Comparison of ENCODE assay signal across 2 cellular contexts in the genomic region with DNA sequence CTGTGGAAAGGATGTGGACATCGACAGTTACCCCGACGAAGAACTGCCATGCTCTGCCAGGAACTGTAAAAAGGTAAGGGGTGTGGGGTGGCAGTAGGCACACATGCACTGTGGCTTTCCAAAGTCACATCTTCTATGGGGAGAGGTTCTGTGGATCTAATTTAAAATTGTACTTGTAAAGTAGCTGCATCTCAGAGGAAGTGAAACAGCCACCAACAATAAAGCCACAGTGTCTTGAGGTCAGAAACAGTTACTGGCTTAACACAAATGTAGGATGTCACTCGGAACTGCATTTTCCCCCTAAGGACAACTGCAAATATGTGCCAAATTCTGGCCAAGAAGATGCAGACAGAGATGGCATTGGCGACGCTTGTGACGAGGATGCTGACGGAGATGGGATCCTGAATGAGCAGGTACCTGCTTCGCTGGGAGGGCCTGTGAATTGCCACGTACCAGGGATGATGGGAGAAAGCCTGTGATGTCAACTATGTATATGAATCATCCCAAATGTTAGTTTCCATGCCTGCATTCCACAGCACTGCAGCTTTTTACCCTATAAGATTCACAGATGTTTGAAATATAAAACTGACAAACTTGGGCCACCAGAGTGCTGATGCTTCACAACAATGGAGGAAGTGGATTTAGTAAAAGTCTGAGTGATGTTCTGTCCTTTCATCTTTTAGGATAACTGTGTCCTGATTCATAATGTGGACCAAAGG.
TF ChIP-seq lines count a peak whose summit lies in the region.

No MANE protein-coding gene starts in this region.

TF ChIP-seq in GM12878, 131 proteins besides CTCF, POLR2A, EP300 and RAD21:
- TF ChIP-seq, protein P1, sequence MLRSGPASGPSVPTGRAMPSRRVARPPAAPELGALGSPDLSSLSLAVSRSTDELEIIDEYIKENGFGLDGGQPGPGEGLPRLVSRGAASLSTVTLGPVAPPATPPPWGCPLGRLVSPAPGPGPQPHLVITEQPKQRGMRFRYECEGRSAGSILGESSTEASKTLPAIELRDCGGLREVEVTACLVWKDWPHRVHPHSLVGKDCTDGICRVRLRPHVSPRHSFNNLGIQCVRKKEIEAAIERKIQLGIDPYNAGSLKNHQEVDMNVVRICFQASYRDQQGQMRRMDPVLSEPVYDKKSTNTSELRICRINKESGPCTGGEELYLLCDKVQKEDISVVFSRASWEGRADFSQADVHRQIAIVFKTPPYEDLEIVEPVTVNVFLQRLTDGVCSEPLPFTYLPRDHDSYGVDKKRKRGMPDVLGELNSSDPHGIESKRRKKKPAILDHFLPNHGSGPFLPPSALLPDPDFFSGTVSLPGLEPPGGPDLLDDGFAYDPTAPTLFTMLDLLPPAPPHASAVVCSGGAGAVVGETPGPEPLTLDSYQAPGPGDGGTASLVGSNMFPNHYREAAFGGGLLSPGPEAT (IDR thresholded peaks at IDR 0.05; ENCODE audit: low read depth): peak; percentile 41; the same call in 1 of the 2 replicates
- TF ChIP-seq DPF2 (IDR thresholded peaks at IDR 0.05): peak; percentile 67; the same call in 1 of the 2 replicates
- TF ChIP-seq IRF4 (IDR thresholded peaks at IDR 0.05; ENCODE audit: low read depth, low read length): 0 out of 2 replicates have a peak, but pooled peaks have one; percentile 44
- peak; percentile 47 for TF ChIP-seq ATF7 (IDR thresholded peaks at IDR 0.05; ENCODE audit: low read depth)
- TF ChIP-seq CREM (IDR thresholded peaks at IDR 0.05; ENCODE audit: low read depth): 0 out of 2 replicates have a peak, but pooled peaks have one; percentile 13
- TF ChIP-seq NR2F1 (conservative IDR thresholded peaks at IDR 0.05): peak; percentile 34; the same call in 1 of the 2 replicates
- no peak for TF ChIP-seq RFX5 (IDR thresholded peaks at IDR 0.05; ENCODE audit: low read depth, low read length)
- TF ChIP-seq, protein P2, sequence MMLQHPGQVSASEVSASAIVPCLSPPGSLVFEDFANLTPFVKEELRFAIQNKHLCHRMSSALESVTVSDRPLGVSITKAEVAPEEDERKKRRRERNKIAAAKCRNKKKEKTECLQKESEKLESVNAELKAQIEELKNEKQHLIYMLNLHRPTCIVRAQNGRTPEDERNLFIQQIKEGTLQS (IDR thresholded peaks at IDR 0.05; ENCODE audit: borderline replicate concordance, extremely low read depth, low read depth, low read length): no peak
- TF ChIP-seq SIN3A (IDR thresholded peaks at IDR 0.05; ENCODE audit: low read depth, low read length): no peak
- peak in 1 of 2 experiments; percentile 69; a peak in 1 of 4 replicates for TF ChIP-seq ETV6 (conservative IDR thresholded peaks at IDR 0.05 in 1 of 2, IDR thresholded peaks at IDR 0.05 in 1 of 2; ENCODE audit: borderline replicate concordance in 1 of 2, low read depth in 1 of 2)
- TF ChIP-seq JUNB (IDR thresholded peaks at IDR 0.05): peak; percentile 21; the same call in 1 of the 2 replicates
- no peak for TF ChIP-seq CBFB (IDR thresholded peaks at IDR 0.05; ENCODE audit: low read depth)
- peak; percentile 40; the same call in 1 of the 2 replicates for TF ChIP-seq NBN (IDR thresholded peaks at IDR 0.05)
- TF ChIP-seq MTA2 (IDR thresholded peaks at IDR 0.05; ENCODE audit: low read depth): peak; percentile 73
- no peak for TF ChIP-seq MXI1 (IDR thresholded peaks at IDR 0.05; ENCODE audit: low read depth, low read length)
- TF ChIP-seq SPI1 (IDR thresholded peaks at IDR 0.05; ENCODE audit: borderline replicate concordance, insufficient read depth, low read depth, low read length): peak; percentile 95
- TF ChIP-seq BHLHE40 (IDR thresholded peaks at IDR 0.05; ENCODE audit: borderline replicate concordance in 1 of 2, low read depth in 2 of 2, low read length in 1 of 2): peak; percentile 8 to 54; a peak in 1 of 4 replicates
- TF ChIP-seq, protein P3, sequence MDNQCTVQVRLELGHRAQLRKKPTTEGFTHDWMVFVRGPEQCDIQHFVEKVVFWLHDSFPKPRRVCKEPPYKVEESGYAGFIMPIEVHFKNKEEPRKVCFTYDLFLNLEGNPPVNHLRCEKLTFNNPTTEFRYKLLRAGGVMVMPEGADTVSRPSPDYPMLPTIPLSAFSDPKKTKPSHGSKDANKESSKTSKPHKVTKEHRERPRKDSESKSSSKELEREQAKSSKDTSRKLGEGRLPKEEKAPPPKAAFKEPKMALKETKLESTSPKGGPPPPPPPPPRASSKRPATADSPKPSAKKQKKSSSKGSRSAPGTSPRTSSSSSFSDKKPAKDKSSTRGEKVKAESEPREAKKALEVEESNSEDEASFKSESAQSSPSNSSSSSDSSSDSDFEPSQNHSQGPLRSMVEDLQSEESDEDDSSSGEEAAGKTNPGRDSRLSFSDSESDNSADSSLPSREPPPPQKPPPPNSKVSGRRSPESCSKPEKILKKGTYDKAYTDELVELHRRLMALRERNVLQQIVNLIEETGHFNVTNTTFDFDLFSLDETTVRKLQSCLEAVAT (IDR thresholded peaks at IDR 0.05): 0 out of 2 replicates have a peak, but pooled peaks have one; percentile 22
- peak; percentile 86 for TF ChIP-seq IKZF1 (conservative IDR thresholded peaks at IDR 0.05)
- TF ChIP-seq RUNX3 (IDR thresholded peaks at IDR 0.05; ENCODE audit: low read length): peak; percentile 88
- TF ChIP-seq BCL11A (IDR thresholded peaks at IDR 0.05; ENCODE audit: low read depth, low read length): peak; percentile 34; the same call in 1 of the 2 replicates
- TF ChIP-seq IKZF2 (IDR thresholded peaks at IDR 0.05): peak; percentile 63 to 78; a peak in 3 of 4 replicates

TF ChIP-seq in HepG2, 621 proteins besides CTCF, POLR2A, EP300 and RAD21:
- TF ChIP-seq ZNF441 (CRISPR knock-in tag; IDR thresholded peaks at IDR 0.05; ENCODE audit: borderline replicate concordance) (no peak), ZFP36 (IDR thresholded peaks at IDR 0.05; ENCODE audit: borderline replicate concordance, low read depth, low read length, partially characterized antibody) (no peak), ATF7 (IDR thresholded peaks at IDR 0.05) (no peak), ATF7 (CRISPR knock-in tag; IDR thresholded peaks at IDR 0.05) (no peak), EEA1 (CRISPR knock-in tag; IDR thresholded peaks at IDR 0.05; ENCODE audit: borderline replicate concordance) (no peak), ATAD3A (CRISPR knock-in tag; IDR thresholded peaks at IDR 0.05) (no peak), MEF2D (CRISPR knock-in tag; IDR thresholded peaks at IDR 0.05) (no peak), ZNF782 (CRISPR knock-in tag; IDR thresholded peaks at IDR 0.05; ENCODE audit: borderline replicate concordance) (no peak), ZBTB7B (CRISPR knock-in tag; IDR thresholded peaks at IDR 0.05) (no peak), ZNF672 (CRISPR knock-in tag; IDR thresholded peaks at IDR 0.05) (no peak), MBNL3 (CRISPR knock-in tag; conservative IDR thresholded peaks at IDR 0.05) (no peak), NR1H2 (CRISPR knock-in tag; IDR thresholded peaks at IDR 0.05; ENCODE audit: borderline replicate concordance, low read depth) (no peak), MTF2 (CRISPR knock-in tag; IDR thresholded peaks at IDR 0.05; ENCODE audit: borderline replicate concordance) (no peak), JUND (CRISPR knock-in tag; IDR thresholded peaks at IDR 0.05) (no peak), GTF3A (CRISPR knock-in tag; conservative IDR thresholded peaks at IDR 0.05) (no peak), IKZF1 (IDR thresholded peaks at IDR 0.05) (no peak)
- TF ChIP-seq, protein P4, sequence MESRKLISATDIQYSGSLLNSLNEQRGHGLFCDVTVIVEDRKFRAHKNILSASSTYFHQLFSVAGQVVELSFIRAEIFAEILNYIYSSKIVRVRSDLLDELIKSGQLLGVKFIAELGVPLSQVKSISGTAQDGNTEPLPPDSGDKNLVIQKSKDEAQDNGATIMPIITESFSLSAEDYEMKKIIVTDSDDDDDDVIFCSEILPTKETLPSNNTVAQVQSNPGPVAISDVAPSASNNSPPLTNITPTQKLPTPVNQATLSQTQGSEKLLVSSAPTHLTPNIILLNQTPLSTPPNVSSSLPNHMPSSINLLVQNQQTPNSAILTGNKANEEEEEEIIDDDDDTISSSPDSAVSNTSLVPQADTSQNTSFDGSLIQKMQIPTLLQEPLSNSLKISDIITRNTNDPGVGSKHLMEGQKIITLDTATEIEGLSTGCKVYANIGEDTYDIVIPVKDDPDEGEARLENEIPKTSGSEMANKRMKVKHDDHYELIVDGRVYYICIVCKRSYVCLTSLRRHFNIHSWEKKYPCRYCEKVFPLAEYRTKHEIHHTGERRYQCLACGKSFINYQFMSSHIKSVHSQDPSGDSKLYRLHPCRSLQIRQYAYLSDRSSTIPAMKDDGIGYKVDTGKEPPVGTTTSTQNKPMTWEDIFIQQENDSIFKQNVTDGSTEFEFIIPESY (CRISPR knock-in tag; IDR thresholded peaks at IDR 0.05): no peak
- TF ChIP-seq, protein P5, sequence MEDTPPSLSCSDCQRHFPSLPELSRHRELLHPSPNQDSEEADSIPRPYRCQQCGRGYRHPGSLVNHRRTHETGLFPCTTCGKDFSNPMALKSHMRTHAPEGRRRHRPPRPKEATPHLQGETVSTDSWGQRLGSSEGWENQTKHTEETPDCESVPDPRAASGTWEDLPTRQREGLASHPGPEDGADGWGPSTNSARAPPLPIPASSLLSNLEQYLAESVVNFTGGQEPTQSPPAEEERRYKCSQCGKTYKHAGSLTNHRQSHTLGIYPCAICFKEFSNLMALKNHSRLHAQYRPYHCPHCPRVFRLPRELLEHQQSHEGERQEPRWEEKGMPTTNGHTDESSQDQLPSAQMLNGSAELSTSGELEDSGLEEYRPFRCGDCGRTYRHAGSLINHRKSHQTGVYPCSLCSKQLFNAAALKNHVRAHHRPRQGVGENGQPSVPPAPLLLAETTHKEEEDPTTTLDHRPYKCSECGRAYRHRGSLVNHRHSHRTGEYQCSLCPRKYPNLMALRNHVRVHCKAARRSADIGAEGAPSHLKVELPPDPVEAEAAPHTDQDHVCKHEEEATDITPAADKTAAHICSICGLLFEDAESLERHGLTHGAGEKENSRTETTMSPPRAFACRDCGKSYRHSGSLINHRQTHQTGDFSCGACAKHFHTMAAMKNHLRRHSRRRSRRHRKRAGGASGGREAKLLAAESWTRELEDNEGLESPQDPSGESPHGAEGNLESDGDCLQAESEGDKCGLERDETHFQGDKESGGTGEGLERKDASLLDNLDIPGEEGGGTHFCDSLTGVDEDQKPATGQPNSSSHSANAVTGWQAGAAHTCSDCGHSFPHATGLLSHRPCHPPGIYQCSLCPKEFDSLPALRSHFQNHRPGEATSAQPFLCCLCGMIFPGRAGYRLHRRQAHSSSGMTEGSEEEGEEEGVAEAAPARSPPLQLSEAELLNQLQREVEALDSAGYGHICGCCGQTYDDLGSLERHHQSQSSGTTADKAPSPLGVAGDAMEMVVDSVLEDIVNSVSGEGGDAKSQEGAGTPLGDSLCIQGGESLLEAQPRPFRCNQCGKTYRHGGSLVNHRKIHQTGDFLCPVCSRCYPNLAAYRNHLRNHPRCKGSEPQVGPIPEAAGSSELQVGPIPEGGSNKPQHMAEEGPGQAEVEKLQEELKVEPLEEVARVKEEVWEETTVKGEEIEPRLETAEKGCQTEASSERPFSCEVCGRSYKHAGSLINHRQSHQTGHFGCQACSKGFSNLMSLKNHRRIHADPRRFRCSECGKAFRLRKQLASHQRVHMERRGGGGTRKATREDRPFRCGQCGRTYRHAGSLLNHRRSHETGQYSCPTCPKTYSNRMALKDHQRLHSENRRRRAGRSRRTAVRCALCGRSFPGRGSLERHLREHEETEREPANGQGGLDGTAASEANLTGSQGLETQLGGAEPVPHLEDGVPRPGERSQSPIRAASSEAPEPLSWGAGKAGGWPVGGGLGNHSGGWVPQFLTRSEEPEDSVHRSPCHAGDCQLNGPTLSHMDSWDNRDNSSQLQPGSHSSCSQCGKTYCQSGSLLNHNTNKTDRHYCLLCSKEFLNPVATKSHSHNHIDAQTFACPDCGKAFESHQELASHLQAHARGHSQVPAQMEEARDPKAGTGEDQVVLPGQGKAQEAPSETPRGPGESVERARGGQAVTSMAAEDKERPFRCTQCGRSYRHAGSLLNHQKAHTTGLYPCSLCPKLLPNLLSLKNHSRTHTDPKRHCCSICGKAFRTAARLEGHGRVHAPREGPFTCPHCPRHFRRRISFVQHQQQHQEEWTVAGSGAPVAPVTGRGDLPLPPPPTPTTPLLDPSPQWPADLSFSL (CRISPR knock-in tag; IDR thresholded peaks at IDR 0.05): no peak
- TF ChIP-seq, protein P6, sequence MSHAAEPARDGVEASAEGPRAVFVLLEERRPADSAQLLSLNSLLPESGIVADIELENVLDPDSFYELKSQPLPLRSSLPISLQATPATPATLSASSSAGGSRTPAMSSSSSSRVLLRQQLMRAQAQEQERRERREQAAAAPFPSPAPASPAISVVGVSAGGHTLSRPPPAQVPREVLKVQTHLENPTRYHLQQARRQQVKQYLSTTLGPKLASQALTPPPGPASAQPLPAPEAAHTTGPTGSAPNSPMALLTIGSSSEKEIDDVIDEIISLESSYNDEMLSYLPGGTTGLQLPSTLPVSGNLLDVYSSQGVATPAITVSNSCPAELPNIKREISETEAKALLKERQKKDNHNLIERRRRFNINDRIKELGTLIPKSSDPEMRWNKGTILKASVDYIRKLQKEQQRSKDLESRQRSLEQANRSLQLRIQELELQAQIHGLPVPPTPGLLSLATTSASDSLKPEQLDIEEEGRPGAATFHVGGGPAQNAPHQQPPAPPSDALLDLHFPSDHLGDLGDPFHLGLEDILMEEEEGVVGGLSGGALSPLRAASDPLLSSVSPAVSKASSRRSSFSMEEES (CRISPR knock-in tag; IDR thresholded peaks at IDR 0.05): no peak
